8 cellular contexts compared by ENCODE assay signal in the genomic region with DNA sequence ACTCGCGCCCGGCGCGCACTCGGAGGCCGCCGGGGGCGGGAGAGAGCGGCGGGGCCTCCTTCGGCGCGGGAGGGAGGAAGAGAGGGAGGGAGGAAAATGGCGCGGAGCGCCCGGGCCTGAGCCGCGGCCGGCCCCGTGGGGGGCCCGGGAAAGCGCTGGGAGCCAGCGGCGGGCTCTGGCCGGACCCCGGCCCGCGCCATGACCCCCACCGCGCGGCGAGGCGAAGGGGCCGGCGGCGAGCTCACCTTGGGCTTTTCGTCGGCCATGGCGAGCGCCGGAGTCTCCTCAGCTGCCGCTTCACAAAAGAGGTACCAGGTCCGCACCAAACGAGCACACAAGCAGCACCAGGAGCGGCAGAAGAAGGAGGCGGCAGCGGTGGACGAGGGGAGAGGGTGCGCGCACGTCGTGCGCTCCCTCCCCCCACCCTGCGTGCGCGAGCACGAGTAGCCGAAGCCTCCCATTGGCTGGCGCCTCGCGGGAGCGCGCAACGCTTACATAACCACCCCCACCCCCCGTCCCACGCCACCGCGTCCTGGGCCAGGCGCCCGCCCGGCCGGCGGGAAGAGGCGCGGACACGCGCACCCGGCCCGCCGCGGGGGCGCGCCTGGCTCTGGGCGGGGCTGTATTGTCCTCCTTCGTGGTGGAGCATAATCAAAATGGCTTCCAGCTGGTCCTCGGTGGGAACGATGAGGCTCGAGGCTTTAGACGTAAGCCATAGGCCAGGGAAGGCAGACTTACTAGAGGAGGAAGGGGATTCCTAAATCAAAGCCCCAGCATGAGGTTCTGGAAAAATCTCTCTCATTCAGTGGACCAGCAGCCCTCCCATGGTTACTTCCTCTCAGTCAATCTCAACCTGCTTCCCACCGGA. TPM values are rescaled to one million over a fixed set of nuclear protein-coding genes. Genes with fewer than 3 reads are reported as not detected.
DNase-seq lines count a peak whose midpoint lies in the region; ATAC-seq and TF ChIP-seq lines count a peak whose summit lies in the region.

A gene (minus strand): TSS at position 391 of the 868 bp plus-strand sequence. CDS start 125 bp downstream, at position 266.

- H3K4me1 ChIP-seq in GM23338 (ENCODE audit: insufficient read depth), result 0 out of 2 replicates have a peak, but pooled peaks cover 13% of the 10 kb centered on the region

- H3K4me3 Mint-ChIP-seq in GM23338 (peak within 1 kb of the TSS; percentile 90), natural killer cell (peak within 1 kb of the TSS; percentile 95)
- peak within 1 kb of the TSS; percentile 93 for H3K4me3 Mint-ChIP-seq in activated T-helper 17 cell treated with anti-CD3 and anti-CD28 coated beads, Interleukin-2, amount 50 U/mL, for 72 hours

- H3K27ac Mint-ChIP-seq in GM23338, result peak within 1 kb of the TSS; percentile 91
- peak within 1 kb of the TSS; percentile 90 for H3K27ac Mint-ChIP-seq in activated T-helper 17 cell treated with anti-CD3 and anti-CD28 coated beads, Interleukin-2, amount 50 U/mL, for 72 hours
- peak within 1 kb of the TSS; percentile 84 to 97 for H3K27ac Mint-ChIP-seq in natural killer cell

- H3K27me3 Mint-ChIP-seq in GM23338 (ENCODE audit: insufficient read depth, low read depth, poor library complexity), result peaks cover 14% of the 10 kb centered on the region
- H3K27me3 Mint-ChIP-seq in activated T-helper 17 cell treated with anti-CD3 and anti-CD28 coated beads, Interleukin-2, amount 50 U/mL, for 72 hours, result no peaks in the 10 kb centered on the region
- no peaks in the 10 kb centered on the region for H3K27me3 Mint-ChIP-seq in natural killer cell (ENCODE audit: low read depth in 2 of 2)

- H3K4me1 Mint-ChIP-seq in GM23338 (peaks cover 21% of the 10 kb centered on the region), natural killer cell (peaks cover 27 to 31% of the 10 kb centered on the region in 2 donors)
- peaks cover 21% of the 10 kb centered on the region for H3K4me1 Mint-ChIP-seq in activated T-helper 17 cell treated with anti-CD3 and anti-CD28 coated beads, Interleukin-2, amount 50 U/mL, for 72 hours

- H3K36me3 ChIP-seq in GM23338 (ENCODE audit: insufficient read depth), result peaks cover 20% of the 10 kb centered on the region

- intact Hi-C loops in natural killer cell (cut with micrococcal nuclease), result loop anchor here (1.0 to 5.0 kb wide), 3 partner anchors 18 to 78 kb away; a partner anchor contains a TSS

- H3K36me3 Mint-ChIP-seq in GM23338 (ENCODE audit: low read depth) (peaks cover 40% of the 10 kb centered on the region), natural killer cell (no peaks in the 10 kb centered on the region)
- peaks cover 57% of the 10 kb centered on the region for H3K36me3 Mint-ChIP-seq in activated T-helper 17 cell treated with anti-CD3 and anti-CD28 coated beads, Interleukin-2, amount 50 U/mL, for 72 hours (ENCODE audit: low read depth)

- peaks cover 49% of the 10 kb centered on the region for H3K79me2 ChIP-seq in GM23338 (replicated peaks; ENCODE audit: insufficient read depth)

- H3K27ac ChIP-seq in GM23338 (ENCODE audit: low read depth), result peak within 1 kb of the TSS; percentile 96

- H3K9me3 Mint-ChIP-seq in GM23338, result peaks cover 4% of the 10 kb centered on the region; the same call in 1 of the 3 replicates
- no peaks in the 10 kb centered on the region for H3K9me3 Mint-ChIP-seq in activated T-helper 17 cell treated with anti-CD3 and anti-CD28 coated beads, Interleukin-2, amount 50 U/mL, for 72 hours
- no peaks in the 10 kb centered on the region for H3K9me3 Mint-ChIP-seq in natural killer cell

- DNase-seq in EH (ENCODE audit: low read depth) (peak; percentile 92), GM23338 (ENCODE audit: low spot score) (peak; percentile 97), LHCN-M2 (ENCODE audit: low read depth) (peak; percentile 92), RPMI7951 (ENCODE audit: low read depth) (peak; percentile 91), fibroblast of mammary gland (ENCODE audit: low read depth) (peak; percentile 93), natural killer cell (peak; percentile 97)
- DNase-seq in stimulated activated naive CD4-positive, alpha-beta T cell (lab: John Stamatoyannopoulos, UW), result peak; percentile 90 to 96 (median 92)

- ATAC-seq in GM23338 (peak; percentile 81), natural killer cell (peak; percentile 81 to 94 (median 83))
- peak; percentile 85 for ATAC-seq in activated T-helper 17 cell treated with anti-CD3 and anti-CD28 coated beads, Interleukin-2, amount 50 U/mL, for 72 hours (replicated peaks)

- no peak within 1 kb of the TSS for H2AFZ ChIP-seq in GM23338

- peak within 1 kb of the TSS; percentile 96 for H3K4me2 ChIP-seq in GM23338

- peaks cover 32% of the 10 kb centered on the region for H4K20me1 ChIP-seq in GM23338 (replicated peaks; ENCODE audit: insufficient read depth)

- H3K4me3 ChIP-seq in GM23338 (peak within 1 kb of the TSS; percentile 85), fibroblast of mammary gland (ENCODE audit: control insufficient read depth, low read depth, low read length) (peak within 1 kb of the TSS; percentile 96)

- H3K9me2 ChIP-seq in GM23338 (ENCODE audit: insufficient read depth), result no peaks in the 10 kb centered on the region

- H3F3A ChIP-seq in GM23338 (replicated peaks; ENCODE audit: low read depth), result peaks cover 15% of the 10 kb centered on the region

- no peaks in the 10 kb centered on the region for H3K27me3 ChIP-seq in GM23338 (ENCODE audit: insufficient read depth)

- TF ChIP-seq CTCF in GM23338 (conservative IDR thresholded peaks at IDR 0.05; ENCODE audit: low read depth in 2 of 2) (no peak), fibroblast of mammary gland (conservative IDR thresholded peaks at IDR 0.05; ENCODE audit: control insufficient read depth, insufficient read depth, low read depth, low read length) (no peak), natural killer cell (IDR thresholded peaks at IDR 0.05) (peak; percentile 1)

TF ChIP-seq in GM23338, 12 proteins besides CTCF, POLR2A, EP300 and RAD21 (continues in another document):
- TF ChIP-seq, protein P1, sequence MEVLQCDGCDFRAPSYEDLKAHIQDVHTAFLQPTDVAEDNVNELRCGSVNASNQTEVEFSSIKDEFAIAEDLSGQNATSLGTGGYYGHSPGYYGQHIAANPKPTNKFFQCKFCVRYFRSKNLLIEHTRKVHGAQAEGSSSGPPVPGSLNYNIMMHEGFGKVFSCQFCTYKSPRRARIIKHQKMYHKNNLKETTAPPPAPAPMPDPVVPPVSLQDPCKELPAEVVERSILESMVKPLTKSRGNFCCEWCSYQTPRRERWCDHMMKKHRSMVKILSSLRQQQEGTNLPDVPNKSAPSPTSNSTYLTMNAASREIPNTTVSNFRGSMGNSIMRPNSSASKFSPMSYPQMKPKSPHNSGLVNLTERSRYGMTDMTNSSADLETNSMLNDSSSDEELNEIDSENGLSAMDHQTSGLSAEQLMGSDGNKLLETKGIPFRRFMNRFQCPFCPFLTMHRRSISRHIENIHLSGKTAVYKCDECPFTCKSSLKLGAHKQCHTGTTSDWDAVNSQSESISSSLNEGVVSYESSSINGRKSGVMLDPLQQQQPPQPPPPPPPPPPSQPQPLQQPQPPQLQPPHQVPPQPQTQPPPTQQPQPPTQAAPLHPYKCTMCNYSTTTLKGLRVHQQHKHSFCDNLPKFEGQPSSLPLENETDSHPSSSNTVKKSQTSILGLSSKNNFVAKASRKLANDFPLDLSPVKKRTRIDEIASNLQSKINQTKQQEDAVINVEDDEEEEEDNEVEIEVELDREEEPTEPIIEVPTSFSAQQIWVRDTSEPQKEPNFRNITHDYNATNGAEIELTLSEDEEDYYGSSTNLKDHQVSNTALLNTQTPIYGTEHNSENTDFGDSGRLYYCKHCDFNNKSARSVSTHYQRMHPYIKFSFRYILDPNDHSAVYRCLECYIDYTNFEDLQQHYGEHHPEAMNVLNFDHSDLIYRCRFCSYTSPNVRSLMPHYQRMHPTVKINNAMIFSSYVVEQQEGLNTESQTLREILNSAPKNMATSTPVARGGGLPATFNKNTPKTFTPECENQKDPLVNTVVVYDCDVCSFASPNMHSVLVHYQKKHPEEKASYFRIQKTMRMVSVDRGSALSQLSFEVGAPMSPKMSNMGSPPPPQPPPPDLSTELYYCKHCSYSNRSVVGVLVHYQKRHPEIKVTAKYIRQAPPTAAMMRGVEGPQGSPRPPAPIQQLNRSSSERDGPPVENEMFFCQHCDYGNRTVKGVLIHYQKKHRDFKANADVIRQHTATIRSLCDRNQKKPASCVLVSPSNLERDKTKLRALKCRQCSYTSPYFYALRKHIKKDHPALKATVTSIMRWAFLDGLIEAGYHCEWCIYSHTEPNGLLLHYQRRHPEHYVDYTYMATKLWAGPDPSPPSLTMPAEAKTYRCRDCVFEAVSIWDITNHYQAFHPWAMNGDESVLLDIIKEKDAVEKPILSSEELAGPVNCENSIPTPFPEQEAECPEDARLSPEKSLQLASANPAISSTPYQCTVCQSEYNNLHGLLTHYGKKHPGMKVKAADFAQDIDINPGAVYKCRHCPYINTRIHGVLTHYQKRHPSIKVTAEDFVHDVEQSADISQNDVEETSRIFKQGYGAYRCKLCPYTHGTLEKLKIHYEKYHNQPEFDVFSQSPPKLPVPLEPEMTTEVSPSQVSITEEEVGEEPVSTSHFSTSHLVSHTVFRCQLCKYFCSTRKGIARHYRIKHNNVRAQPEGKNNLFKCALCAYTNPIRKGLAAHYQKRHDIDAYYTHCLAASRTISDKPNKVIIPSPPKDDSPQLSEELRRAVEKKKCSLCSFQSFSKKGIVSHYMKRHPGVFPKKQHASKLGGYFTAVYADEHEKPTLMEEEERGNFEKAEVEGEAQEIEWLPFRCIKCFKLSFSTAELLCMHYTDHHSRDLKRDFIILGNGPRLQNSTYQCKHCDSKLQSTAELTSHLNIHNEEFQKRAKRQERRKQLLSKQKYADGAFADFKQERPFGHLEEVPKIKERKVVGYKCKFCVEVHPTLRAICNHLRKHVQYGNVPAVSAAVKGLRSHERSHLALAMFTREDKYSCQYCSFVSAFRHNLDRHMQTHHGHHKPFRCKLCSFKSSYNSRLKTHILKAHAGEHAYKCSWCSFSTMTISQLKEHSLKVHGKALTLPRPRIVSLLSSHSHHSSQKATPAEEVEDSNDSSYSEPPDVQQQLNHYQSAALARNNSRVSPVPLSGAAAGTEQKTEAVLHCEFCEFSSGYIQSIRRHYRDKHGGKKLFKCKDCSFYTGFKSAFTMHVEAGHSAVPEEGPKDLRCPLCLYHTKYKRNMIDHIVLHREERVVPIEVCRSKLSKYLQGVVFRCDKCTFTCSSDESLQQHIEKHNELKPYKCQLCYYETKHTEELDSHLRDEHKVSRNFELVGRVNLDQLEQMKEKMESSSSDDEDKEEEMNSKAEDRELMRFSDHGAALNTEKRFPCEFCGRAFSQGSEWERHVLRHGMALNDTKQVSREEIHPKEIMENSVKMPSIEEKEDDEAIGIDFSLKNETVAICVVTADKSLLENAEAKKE (CRISPR knock-in tag; IDR thresholded peaks at IDR 0.05), result no peak
- TF ChIP-seq ZNF114 (CRISPR knock-in tag; IDR thresholded peaks at IDR 0.05), result 0 out of 2 replicates have a peak, but pooled peaks have one; percentile 60

RNA-seq across cellular contexts. Expression of the gene that starts here (rescaled TPM):
- total RNA-seq in GM23338 (2014; rRNA removed; shearing (Covaris generic)), result 133 and 139 TPM in 2 replicates
- 784 and 890 TPM in 2 replicates for polyA plus RNA-seq in GM23338 (2016; fragmentation: Nextera tagmentation; extraction: Ambion mirVana)
- total RNA-seq in LHCN-M2 (2014; rRNA removed) (104 and 109 TPM in 2 replicates), natural killer cell (100 to 1,000 TPM; 240 to 294 (median 250) TPM)
- 306 TPM for polyA plus RNA-seq in LHCN-M2 (2012)
- 128 and 141 TPM in 2 replicates for total RNA-seq in RPMI7951 (2014; rRNA removed; shearing (Covaris generic))
- 100 to 1,000 TPM; 416 to 512 TPM for total RNA-seq in activated T-helper 17 cell treated with anti-CD3 and anti-CD28 coated beads, Interleukin-2, amount 50 U/mL, for 72 hours

Comparison
In these comparisons a context has a peak if more than half of its experiments do, and no peak if none do; other contexts are left out.
1. Peak in every context shown above with its lines: DNase-seq, ATAC-seq, H3K4me3 ChIP-seq and H3K27ac ChIP-seq.